In genomic region chr4:105551968-105552746, GRCh38 we compare ENCODE assay signal across 10 cellular contexts. TPM values are rescaled to one million over a fixed set of nuclear protein-coding genes. Genes with fewer than 3 reads are reported as not detected.
DNase-seq lines count a peak whose midpoint lies in the region; ATAC-seq, FAIRE-seq and TF ChIP-seq lines count a peak whose summit lies in the region.
"Had no signal": no experiment of that assay in that cellular context is flagged by ENCODE, and none has a peak within 500 bp of the region (broad histone marks: within the 10 kb centered on the region; RNA-seq: fewer than 3 reads in every experiment).

Gene ARHGEF38 (plus strand): TSS chr4:105552620. CDS start chr4:105552766, 146 bp downstream.

- no peaks in the 10 kb centered on the region for H3K9me3 ChIP-seq in MM.1S (replicated peaks; ENCODE audit: insufficient read depth, low read length)
- H3K9me3 ChIP-seq in astrocyte (ENCODE audit: insufficient read depth, low read depth, low read length), result no peaks in the 10 kb centered on the region
- no peaks in the 10 kb centered on the region for H3K9me3 ChIP-seq in HepG2 (ENCODE audit: low read length)
- no peaks in the 10 kb centered on the region for H3K9me3 ChIP-seq in uterus
- H3K9me3 ChIP-seq: left ventricle myocardium inferior had no signal

- H3K27ac ChIP-seq in MM.1S (ENCODE audit: low read length), result peak within 1 kb of the TSS; percentile 96
- H3K27ac ChIP-seq in astrocyte (ENCODE audit: low read depth, low read length), result no peak within 1 kb of the TSS
- H3K27ac ChIP-seq in HepG2 (ENCODE audit: extremely low read length, insufficient read depth, low read length), result no peak within 1 kb of the TSS
- no peak within 1 kb of the TSS for H3K27ac ChIP-seq in uterus
- H3K27ac ChIP-seq: left ventricle myocardium inferior had no signal

- CTCF ChIA-PET in HepG2 (lab: Yijun Ruan, JAX; ENCODE audit: low intra/inter-chr PET ratio, low total read pairs), result no interaction called here

- POLR2A ChIA-PET in HepG2 (lab: Yijun Ruan, JAX), result no interaction called here

- TF ChIP-seq POLR2A in HepG2 (IDR thresholded peaks at IDR 0.05; ENCODE audit: insufficient read depth in 1 of 2, low read depth in 2 of 2, low read length in 2 of 2) (no peak), uterus (IDR thresholded peaks at IDR 0.05) (no peak)

- H3K4me3 ChIP-seq in AG10803 (ENCODE audit: low read length), result no peak within 1 kb of the TSS
- H3K4me3 ChIP-seq in MM.1S (ENCODE audit: low read length), result peak within 1 kb of the TSS; percentile 61
- no peak within 1 kb of the TSS for H3K4me3 ChIP-seq in astrocyte (ENCODE audit: insufficient read depth, low read depth, low read length)
- no peak within 1 kb of the TSS for H3K4me3 ChIP-seq in HepG2 (replicated peaks in 1 of 3; ENCODE audit: insufficient read depth in 1 of 3, low read depth in 2 of 3, low read length in 3 of 3)
- no peak within 1 kb of the TSS for H3K4me3 ChIP-seq in uterus
- H3K4me3 ChIP-seq: left ventricle myocardium inferior had no signal

- H3K9me2 ChIP-seq in MM.1S (replicated peaks; ENCODE audit: insufficient read depth, low read length), result no peaks in the 10 kb centered on the region

- DNase-seq in AG10803 (ENCODE audit: low read depth) (peak; percentile 27), MM.1S (peak; percentile 95), astrocyte (ENCODE audit: low read depth) (peak; percentile 20), HepG2 (ENCODE audit: low spot score) (no peak), uterus (no peak), DMS79 (lab: John Stamatoyannopoulos, UW) (no peak)
- no peak for DNase-seq in effector CD8-positive, alpha-beta T cell (lab: John Stamatoyannopoulos, UW)
- DNase-seq: activated naive CD4-positive, alpha-beta T cell treated with anti-CD3 and anti-CD28 coated beads, Interleukin-2, amount 10 ng/mL, durations not matched to agents 7 days and 5 days; left ventricle myocardium inferior had no signal

- H3K27me3 ChIP-seq in MM.1S (replicated peaks; ENCODE audit: insufficient read depth, low read length) (no peaks in the 10 kb centered on the region), astrocyte (ENCODE audit: insufficient read depth, low read length) (no peaks in the 10 kb centered on the region), HepG2 (ENCODE audit: control insufficient read depth in 1 of 2, insufficient read depth in 2 of 2, low read length in 2 of 2) (no peaks in the 10 kb centered on the region), uterus (no peaks in the 10 kb centered on the region)

- H3K36me3 ChIP-seq in MM.1S (replicated peaks; ENCODE audit: insufficient read depth, low read length) (no peaks in the 10 kb centered on the region), astrocyte (ENCODE audit: insufficient read depth, low read length) (no peaks in the 10 kb centered on the region), HepG2 (replicated peaks in 1 of 2; ENCODE audit: control insufficient read depth in 1 of 2, insufficient read depth in 2 of 2, low read length in 2 of 2) (no peaks in the 10 kb centered on the region), uterus (no peaks in the 10 kb centered on the region)
- H3K36me3 ChIP-seq: left ventricle myocardium inferior had no signal

- H3K4me1 ChIP-seq in MM.1S (ENCODE audit: low read length) (peaks cover 22% of the 10 kb centered on the region), astrocyte (ENCODE audit: insufficient read depth, low read length) (no peaks in the 10 kb centered on the region), HepG2 (ENCODE audit: insufficient read depth, low read length) (no peaks in the 10 kb centered on the region), uterus (no peaks in the 10 kb centered on the region)

- H3K79me2 ChIP-seq in MM.1S (ENCODE audit: low read length) (peaks cover 30% of the 10 kb centered on the region), astrocyte (ENCODE audit: insufficient read depth, low read length) (no peaks in the 10 kb centered on the region), HepG2 (ENCODE audit: insufficient read depth, low read length) (no peaks in the 10 kb centered on the region)

- H3K4me1 Mint-ChIP-seq in astrocyte (ENCODE audit: low read depth, unreplicated experiment), result peaks cover 29% of the 10 kb centered on the region
- H3K4me1 Mint-ChIP-seq: activated naive CD4-positive, alpha-beta T cell treated with anti-CD3 and anti-CD28 coated beads, Interleukin-2, amount 10 ng/mL, durations not matched to agents 7 days and 5 days had no signal

- TF ChIP-seq EP300 in HepG2 (IDR thresholded peaks at IDR 0.05; ENCODE audit: low read depth in 2 of 2, low read length in 2 of 2) (no peak), HepG2 (CRISPR knock-in tag; IDR thresholded peaks at IDR 0.05; ENCODE audit: borderline replicate concordance) (no peak)

- intact Hi-C loops in HepG2 (cut with micrococcal nuclease; ENCODE audit: unreplicated experiment) (no loop called here), uterus (cut with DNase I; ENCODE audit: low total_unique reads) (no loop called here)

- no peak within 1 kb of the TSS for H3K4me3 Mint-ChIP-seq in astrocyte (ENCODE audit: unreplicated experiment)
- H3K4me3 Mint-ChIP-seq: activated naive CD4-positive, alpha-beta T cell treated with anti-CD3 and anti-CD28 coated beads, Interleukin-2, amount 10 ng/mL, durations not matched to agents 7 days and 5 days had no signal

- no peak within 1 kb of the TSS for H3K27ac Mint-ChIP-seq in astrocyte (ENCODE audit: unreplicated experiment)
- H3K27ac Mint-ChIP-seq: activated naive CD4-positive, alpha-beta T cell treated with anti-CD3 and anti-CD28 coated beads, Interleukin-2, amount 10 ng/mL, durations not matched to agents 7 days and 5 days had no signal

- no peaks in the 10 kb centered on the region for H3K36me3 Mint-ChIP-seq in astrocyte (ENCODE audit: low read depth, unreplicated experiment)
- H3K36me3 Mint-ChIP-seq: activated naive CD4-positive, alpha-beta T cell treated with anti-CD3 and anti-CD28 coated beads, Interleukin-2, amount 10 ng/mL, durations not matched to agents 7 days and 5 days had no signal

- H4K20me1 ChIP-seq in MM.1S (ENCODE audit: insufficient read depth, low read length) (no peaks in the 10 kb centered on the region), astrocyte (ENCODE audit: insufficient read depth, low read length) (no peaks in the 10 kb centered on the region), HepG2 (ENCODE audit: insufficient read depth, low read length) (no peaks in the 10 kb centered on the region)

- in situ Hi-C loops in HepG2 (cut with HindIII; ENCODE audit: extremely low pct_ligation_motif_present, low pct_unique_long_range_greater_than_20kb), result no loop called here

- no peaks in the 10 kb centered on the region for H3K27me3 Mint-ChIP-seq in astrocyte (ENCODE audit: low read depth, unreplicated experiment)

- H3K9ac ChIP-seq in MM.1S (ENCODE audit: low read length), result peak within 1 kb of the TSS; percentile 87
- H3K9ac ChIP-seq in astrocyte (ENCODE audit: low read length), result no peak within 1 kb of the TSS
- no peak within 1 kb of the TSS for H3K9ac ChIP-seq in HepG2 (ENCODE audit: insufficient read depth, low read depth, low read length)

- H2AFZ ChIP-seq in MM.1S (ENCODE audit: low read length), result peak within 1 kb of the TSS; percentile 65
- peak within 1 kb of the TSS; percentile 16 for H2AFZ ChIP-seq in astrocyte (ENCODE audit: low read depth, low read length)
- no peak within 1 kb of the TSS for H2AFZ ChIP-seq in HepG2 (ENCODE audit: low read length)

- H3F3A ChIP-seq in MM.1S (ENCODE audit: insufficient read depth, low read length), result peaks cover 24% of the 10 kb centered on the region

- FAIRE-seq in astrocyte (lab: Jason Lieb, UNC), result no peak
- no peak for FAIRE-seq in HepG2 (lab: Jason Lieb, UNC)

- TF ChIP-seq RAD21 in HepG2 (CRISPR knock-in tag; IDR thresholded peaks at IDR 0.05), result no peak

- H3K9me3 Mint-ChIP-seq in astrocyte (ENCODE audit: unreplicated experiment), result no peaks in the 10 kb centered on the region
- H3K9me3 Mint-ChIP-seq: activated naive CD4-positive, alpha-beta T cell treated with anti-CD3 and anti-CD28 coated beads, Interleukin-2, amount 10 ng/mL, durations not matched to agents 7 days and 5 days had no signal

- no TSS peak for BruUV-seq in HepG2 (replicated peaks; lab: Mats Ljungman, UMichigan)

- ATAC-seq in HepG2 (peak; percentile 46), GM21528 (IDR thresholded peaks at IDR 0.05; ENCODE audit: low FRiP score, unreplicated experiment) (no peak)

- TF ChIP-seq CTCF in AG10803 (conservative IDR thresholded peaks at IDR 0.05; ENCODE audit: low read length), result no peak
- no peak for TF ChIP-seq CTCF in MM.1S (IDR thresholded peaks at IDR 0.05; ENCODE audit: low read length)
- TF ChIP-seq CTCF in astrocyte (IDR thresholded peaks at IDR 0.05; ENCODE audit: insufficient read depth, low read depth, low read length), result no peak
- TF ChIP-seq CTCF in HepG2 (CRISPR knock-in tag; IDR thresholded peaks at IDR 0.05), result no peak
- no peak for TF ChIP-seq CTCF in uterus (IDR thresholded peaks at IDR 0.05)

- peak within 1 kb of the TSS; percentile 86 for H3K4me2 ChIP-seq in MM.1S (ENCODE audit: low read depth, low read length)
- peak within 1 kb of the TSS; percentile 9 for H3K4me2 ChIP-seq in astrocyte (ENCODE audit: low read length)
- H3K4me2 ChIP-seq in HepG2 (ENCODE audit: low read depth, low read length), result no peak within 1 kb of the TSS; the same call in 1 of the 2 replicates

- 20% methylated on average over 10 of the region's 11 CpGs for WGBS in HepG2 (ENCODE audit: low lambda C conversion rate)

RNA-seq across cellular contexts. Expression of gene ARHGEF38, which starts in this region (rescaled TPM):
- not detected in 2 replicates for total RNA-seq in astrocyte
- not detected in 2 replicates for total RNA-seq in HepG2 (2016; rRNA removed; fragmentation: Illumina TruSeq; extraction: Trizol)
- not detected in 2 replicates for total RNA-seq in HepG2 (2016; cell fraction: cytosol; rRNA removed; fragmentation: Illumina TruSeq; extraction: Trizol; ENCODE audit: low read depth)
- total RNA-seq in HepG2 (2016; cell fraction: insoluble cytoplasmic fraction; rRNA removed; fragmentation: Illumina TruSeq; extraction: Trizol), result not detected in 2 replicates
- total RNA-seq in HepG2 (2016; cell fraction: membrane; rRNA removed; fragmentation: Illumina TruSeq; extraction: Trizol), result not detected in 2 replicates
- total RNA-seq in HepG2 (2016; cell fraction: nucleus; rRNA removed; fragmentation: Illumina TruSeq; extraction: Trizol), result not detected in 2 replicates
- polyA plus RNA-seq in HepG2 (2011; rRNA removed), result not detected in 2 replicates
- polyA plus RNA-seq in HepG2 (2011; cell fraction: cytosol; rRNA removed), result not detected in 2 replicates
- not detected in 2 replicates for polyA plus RNA-seq in HepG2 (2011; cell fraction: nucleus; rRNA removed)
- not detected in 2 replicates for polyA plus RNA-seq in HepG2 (2012)
- polyA plus RNA-seq in HepG2 (2016; cell fraction: cytosol; fragmentation: Illumina TruSeq; extraction: Trizol; ENCODE audit: low read depth), result not detected in 2 replicates
- polyA plus RNA-seq in HepG2 (2016; cell fraction: insoluble cytoplasmic fraction; fragmentation: Illumina TruSeq; extraction: Trizol; ENCODE audit: low read depth), result not detected in 2 replicates
- not detected in 2 replicates for polyA plus RNA-seq in HepG2 (2016; cell fraction: membrane; fragmentation: Illumina TruSeq; extraction: Trizol; ENCODE audit: low read depth)
- polyA plus RNA-seq in HepG2 (2016; cell fraction: nucleus; fragmentation: Illumina TruSeq; extraction: Trizol; ENCODE audit: insufficient read depth, low read depth), result not detected in 2 replicates
- not detected in 2 replicates for polyA minus RNA-seq in HepG2 (2011; rRNA and poly(A)+ RNA removed; ENCODE audit: low replicate concordance)
- polyA minus RNA-seq in HepG2 (2011; cell fraction: cytosol; rRNA and poly(A)+ RNA removed), result not detected in 2 replicates
- not detected in 2 replicates for polyA minus RNA-seq in HepG2 (2011; cell fraction: nucleus; rRNA and poly(A)+ RNA removed)
- 1 to 10 TPM in 1 of 4 donors, under 1 TPM in 1, not detected in 2; 0.26 to 3.7 TPM for total RNA-seq in uterus
- total RNA-seq: left ventricle myocardium inferior had no signal

Comparison
In these comparisons a context has a peak if more than half of its experiments do, and no peak if none do; other contexts are left out.
1. Peak in DNase-seq and H3K4me2 ChIP-seq in astrocyte; RNA of the gene not detected or under 1 TPM.
2. Peak in ATAC-seq in HepG2; RNA of the gene not detected or under 1 TPM.
3. DNase-seq: peak in AG10803 (single experiment) and MM.1S (single experiment); none in HepG2 (single experiment), effector CD8-positive, alpha-beta T cell (single experiment), uterus (0 of 2) and DMS79 (single experiment).